9 cellular contexts compared by ENCODE assay signal in the genomic region with DNA sequence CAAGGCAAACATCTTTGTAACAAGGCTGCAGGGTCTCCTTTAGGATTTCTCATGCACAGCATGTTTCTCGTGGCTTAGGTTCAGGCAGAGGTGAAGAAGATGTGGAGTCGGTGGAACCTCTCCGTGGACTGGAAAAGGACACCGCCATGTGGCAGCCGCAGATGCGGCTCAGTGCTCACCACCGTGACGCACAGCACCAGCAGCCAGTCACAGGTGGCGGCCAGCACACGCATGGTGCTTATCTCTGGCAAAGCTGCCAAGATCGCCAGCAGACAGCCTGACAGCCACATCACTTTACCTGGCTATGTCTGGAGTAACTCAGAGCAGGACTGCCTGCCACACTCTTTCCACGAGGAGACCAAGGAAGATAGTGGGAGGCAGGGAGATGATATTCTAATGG.
"Had no signal": no experiment of that assay in that cellular context is flagged by ENCODE, and none has a peak within 500 bp of the region (broad histone marks: within the 10 kb centered on the region; RNA-seq: fewer than 3 reads in every experiment).

No MANE protein-coding gene starts in this region.

- H3K4me3 Mint-ChIP-seq: GM23338, H9, IgD-negative memory B cell had no signal

- ATAC-seq: GM23338, HepG2 had no signal

- H3K27ac ChIP-seq: HL-60 had no signal

- H3K4me1 Mint-ChIP-seq: IgD-negative memory B cell had no signal

- H3K27ac Mint-ChIP-seq: GM23338, IgD-negative memory B cell had no signal

- H3K9me3 Mint-ChIP-seq: GM23338, H9, IgD-negative memory B cell had no signal

- H2AFZ ChIP-seq: GM23338 had no signal

- H3K4me2 ChIP-seq: GM23338 had no signal

- FAIRE-seq: H1, H54, HepG2 had no signal

- H3K36me3 Mint-ChIP-seq: IgD-negative memory B cell had no signal

- DNase-seq: H9, HCEC 1CT, KG1 had no signal

- H3K4me3 ChIP-seq: GM23338 had no signal
